In genomic region chr6:1596088-1596852, GRCh38 we compare ENCODE assay signal across 8 cellular contexts. TPM values are rescaled to one million over a fixed set of nuclear protein-coding genes. Genes with fewer than 3 reads are reported as not detected.
DNase-seq lines count a peak whose midpoint lies in the region; ATAC-seq and TF ChIP-seq lines count a peak whose summit lies in the region.

No MANE protein-coding gene starts in this region.

- H4K20me1 ChIP-seq in BLaER1 treated with 17β-estradiol and CSF1 and Interleukin-3, amounts not matched to agents 10 nM and 100 nM, result peaks cover 0 to 8% (median 0%) of the 10 kb centered on the region in 11 experiments; a peak in 3 of 22 replicates

- peak overlapping the region in 2 of 11 experiments; percentile 5 to 20; a peak in 2 of 22 replicates for H3K9ac ChIP-seq in BLaER1 treated with 17β-estradiol and CSF1 and Interleukin-3, amounts not matched to agents 10 nM and 100 nM

- H3K4me3 ChIP-seq in BLaER1 treated with 17β-estradiol and CSF1 and Interleukin-3, amounts not matched to agents 10 nM and 100 nM, result peak overlapping the region in 4 of 10 experiments; percentile 16 to 39 (median 30); a peak in 5 of 20 replicates
- H3K4me3 ChIP-seq in lower lobe of right lung, result no peak overlapping the region

- H3K4me2 ChIP-seq in BLaER1 treated with 17β-estradiol and CSF1 and Interleukin-3, amounts not matched to agents 10 nM and 100 nM, result peak overlapping the region; percentile 80 to 97 (median 91)

- no peaks in the 10 kb centered on the region for H3K9me3 ChIP-seq in BLaER1 treated with 17β-estradiol and CSF1 and Interleukin-3, amounts not matched to agents 10 nM and 100 nM (replicated peaks in 1 of 11)
- H3K9me3 ChIP-seq in lower lobe of right lung, result no peaks in the 10 kb centered on the region

- no peaks in the 10 kb centered on the region for H3K36me3 ChIP-seq in BLaER1 treated with 17β-estradiol and CSF1 and Interleukin-3, amounts not matched to agents 10 nM and 100 nM
- no peaks in the 10 kb centered on the region for H3K36me3 ChIP-seq in lower lobe of right lung

- peak; percentile 92 for DNase-seq in GM20000 (ENCODE audit: low spot score)
- peak; percentile 68 for DNase-seq in NCI-H146 (lab: John Stamatoyannopoulos, UW)
- DNase-seq in activated CD4-positive, alpha-beta T cell treated with anti-CD3 and anti-CD28 coated beads for 24 hours (ENCODE audit: low read depth in 2 of 2), result peak; percentile 38 to 53
- peak; percentile 74 for DNase-seq in cerebellum (ENCODE audit: low spot score)
- peak; percentile 73 for DNase-seq in lower lobe of right lung
- DNase-seq in stimulated activated CD4-positive, alpha-beta T cell treated with anti-CD3 and anti-CD28 coated beads, TNF-alpha, amount 100 ng/mL, for 4 hours (ENCODE audit: low read depth in 3 of 3), result peak; percentile 42 to 55 (median 45)

- intact Hi-C loops in lower lobe of right lung (cut with DNase I), result loop anchor here (10.0 kb wide), 1 partner anchor 509 kb away; no protein-coding TSS in a partner anchor

- H3K4me1 ChIP-seq in BLaER1 treated with 17β-estradiol and CSF1 and Interleukin-3, amounts not matched to agents 10 nM and 100 nM, result peaks cover 17 to 25% (median 20%) of the 10 kb centered on the region in 10 experiments
- peaks cover 3% of the 10 kb centered on the region for H3K4me1 ChIP-seq in lower lobe of right lung

- ATAC-seq in lower lobe of right lung (peak; percentile 90 to 91), GM19452 (IDR thresholded peaks at IDR 0.05; ENCODE audit: unreplicated experiment) (no peak)

- no peak overlapping the region for H3K27ac ChIP-seq in BLaER1 treated with 17β-estradiol and CSF1 and Interleukin-3, amounts not matched to agents 10 nM and 100 nM
- H3K27ac ChIP-seq in lower lobe of right lung, result no peak overlapping the region

- peaks cover 35 to 71% (median 55%) of the 10 kb centered on the region in 11 experiments for H3K27me3 ChIP-seq in BLaER1 treated with 17β-estradiol and CSF1 and Interleukin-3, amounts not matched to agents 10 nM and 100 nM
- peaks cover 62% of the 10 kb centered on the region for H3K27me3 ChIP-seq in lower lobe of right lung (ENCODE audit: low read depth)

- peak; percentile 74 for TF ChIP-seq CTCF in GM20000 (IDR thresholded peaks at IDR 0.05; ENCODE audit: extremely low read depth, missing control alignments)
- TF ChIP-seq CTCF in lower lobe of right lung (IDR thresholded peaks at IDR 0.05), result peak; percentile 95

RNA-seq across cellular contexts. Expression of gene FOXC1, which starts 13.4 kb away (rescaled TPM):
- total RNA-seq in cerebellum (8.9 TPM), lower lobe of right lung (2.3 TPM)
